In genomic region chr1:160032165-160032827, GRCh38 we compare ENCODE assay signal across 8 cellular contexts. TPM values are rescaled to one million over a fixed set of nuclear protein-coding genes. Genes with fewer than 3 reads are reported as not detected.
DNase-seq lines count a peak whose midpoint lies in the region; ATAC-seq and TF ChIP-seq lines count a peak whose summit lies in the region.

No MANE protein-coding gene starts in this region.

- H3K9me3 ChIP-seq in left lung (no peaks in the 10 kb centered on the region), testis (no peaks in the 10 kb centered on the region)

- WGBS in testis, 2 donors, result 1% methylated on average over 18 of the region's 18 CpGs

- DNase-seq in AG08395 (ENCODE audit: low spot score) (peak; percentile 9), NAMALWA (ENCODE audit: low spot score) (peak; percentile 48), T47D (ENCODE audit: low read depth in 1 of 2, low spot score in 1 of 2) (peak; percentile 45 to 51), left lung (no peak), testis (peak; percentile 17)

- peak; percentile 6 for ATAC-seq in GM18870 (IDR thresholded peaks at IDR 0.05; ENCODE audit: unreplicated experiment)
- ATAC-seq in left lung, result peak; percentile 48
- no peak for ATAC-seq in HG03196 (IDR thresholded peaks at IDR 0.05; ENCODE audit: unreplicated experiment)
- ATAC-seq in GM19324 (IDR thresholded peaks at IDR 0.05; ENCODE audit: low FRiP score, unreplicated experiment), result no peak

- in situ Hi-C loops in T47D (cut with HindIII; ENCODE audit: low pct_unique_long_range_greater_than_20kb, low sequenced_read_pairs), result no loop called here

- intact Hi-C loops in left lung (cut with DNase I), result no loop called here
- intact Hi-C loops in testis (cut with DNase I; ENCODE audit: low total_unique reads), result no loop called here

- TF ChIP-seq CTCF in left lung (IDR thresholded peaks at IDR 0.05) (no peak), testis (IDR thresholded peaks at IDR 0.05) (no peak)

- H3K27ac ChIP-seq in left lung (peak overlapping the region; percentile 5 to 72), testis (peak overlapping the region; percentile 18 to 71)

- H3K4me1 ChIP-seq in left lung (peaks cover 6 to 31% of the 10 kb centered on the region in 2 donors), testis (peaks cover 15% of the 10 kb centered on the region)

- no peaks in the 10 kb centered on the region for H3K27me3 ChIP-seq in left lung
- H3K27me3 ChIP-seq in testis, result no peaks in the 10 kb centered on the region

- TF ChIP-seq POLR2A in testis (IDR thresholded peaks at IDR 0.05), result no peak

- H3K36me3 ChIP-seq in left lung, result no peaks in the 10 kb centered on the region
- H3K36me3 ChIP-seq in testis (ENCODE audit: low read depth, missing control alignments), result no peaks in the 10 kb centered on the region

- H3K4me3 ChIP-seq in left lung (peak overlapping the region; percentile 62 to 84), testis (peak overlapping the region; percentile 79 to 84)

RNA-seq across cellular contexts. Expression of gene PIGM, which starts 0.5 kb away (rescaled TPM):
- 1 to 10 TPM; 7.0 to 9.5 TPM for total RNA-seq in left lung
- 1 to 10 TPM; 5.1 to 6.5 TPM for total RNA-seq in testis
- 9.1 TPM for polyA plus RNA-seq in testis (ENCODE audit: insufficient read depth, low read depth, low replicate concordance)

RNA-seq across cellular contexts. Expression of gene KCNJ10, which starts 37.7 kb away (rescaled TPM):
- total RNA-seq in left lung (under 1 TPM in 1 of 2 donors, not detected in 1; 0.58 TPM), testis (1 to 10 TPM in 1 of 2 donors, under 1 TPM in 1; 0.79 to 1.5 TPM)
- polyA plus RNA-seq in testis (ENCODE audit: insufficient read depth, low read depth, low replicate concordance), result 1.9 TPM

RNA-seq across cellular contexts. Expression of gene KCNJ9, which starts 49.0 kb away (rescaled TPM):
- total RNA-seq in left lung, result not detected
- under 1 TPM; 0.55 to 0.68 TPM for total RNA-seq in testis
- 0.37 TPM for polyA plus RNA-seq in testis (ENCODE audit: insufficient read depth, low read depth, low replicate concordance)

Comparison
In these comparisons a context has a peak if more than half of its experiments do, and no peak if none do; other contexts are left out.
1. DNase-seq: peak in AG08395 (single experiment), NAMALWA (single experiment), T47D (2 of 2) and testis (single experiment); none in left lung (0 of 2).
2. ATAC-seq: peak in GM18870 (single experiment) and left lung (single experiment); none in HG03196 (single experiment) and GM19324 (single experiment).